Comparison of ENCODE assay signal across 30 cellular contexts in the genomic region with DNA sequence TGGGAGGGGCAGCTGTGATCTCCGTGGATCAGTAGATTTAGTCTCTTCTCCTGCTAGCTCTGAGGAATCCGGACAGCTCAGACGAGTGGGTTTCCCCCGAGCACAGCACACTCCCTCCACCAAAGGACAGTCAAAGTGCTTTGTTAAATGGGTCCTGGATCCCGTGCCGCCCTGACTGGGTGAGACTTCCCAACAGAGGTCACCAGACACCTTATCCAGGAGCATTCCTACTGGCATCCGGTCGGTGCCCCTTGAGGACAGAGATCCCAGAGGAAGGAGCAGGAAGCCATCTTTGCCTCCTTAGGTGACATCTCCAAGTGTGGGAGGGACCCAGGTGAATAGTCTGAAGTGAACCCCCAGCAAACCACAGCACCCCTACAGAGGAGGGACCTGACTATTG.
"Had no signal": no experiment of that assay in that cellular context is flagged by ENCODE, and none has a peak within 500 bp of the region (broad histone marks: within the 10 kb centered on the region; RNA-seq: fewer than 3 reads in every experiment).

No MANE protein-coding gene starts in this region.

- H3K36me3 ChIP-seq: Peyer's patch, SJSA1 had no signal

- H3K27ac ChIP-seq: KMS-11, Peyer's patch, SJSA1 had no signal

- DNase-seq: Karpas-422, KBM-7, MM.1S, MV-4-11, NCI-H1092, NCI-H1105, NCI-H1417 treated with DMSO at 0.1 percent for 48 hours, NCI-H1436 treated with DMSO at 0.1 percent for 48 hours, NCI-H1694 treated with DMSO at 0.1 percent for 48 hours, NCI-H187 treated with DMSO at 0.1 percent for 48 hours, NCI-H2029, NCI-H2081, NCI-H2171, NCI-H226, NCI-H446 treated with DMSO at 0.1 percent for 48 hours, NCI-H510A, NCI-H524, NCI-H526, NCI-H69, NCI-H748 treated with DMSO at 0.1 percent for 48 hours, NCI-H82, OCI-M1, PC-3, Peyer's patch, RPMI8226, SHP77 treated with DMSO at 0.1 percent for 48 hours, SK-N-SH, SW 1271 had no signal

- H3K27me3 ChIP-seq: Peyer's patch, SJSA1 had no signal

- H3K4me2 ChIP-seq: KMS-11, SK-N-SH had no signal

- H3K4me1 ChIP-seq: Peyer's patch, SJSA1 had no signal

- ATAC-seq: PC-3 had no signal

- H3K4me3 ChIP-seq: Peyer's patch, SJSA1 had no signal

- H3K9me3 ChIP-seq: Peyer's patch, SJSA1, SK-N-SH had no signal

- H3K9ac ChIP-seq: KMS-11, SK-N-SH had no signal
